In the genomic region with DNA sequence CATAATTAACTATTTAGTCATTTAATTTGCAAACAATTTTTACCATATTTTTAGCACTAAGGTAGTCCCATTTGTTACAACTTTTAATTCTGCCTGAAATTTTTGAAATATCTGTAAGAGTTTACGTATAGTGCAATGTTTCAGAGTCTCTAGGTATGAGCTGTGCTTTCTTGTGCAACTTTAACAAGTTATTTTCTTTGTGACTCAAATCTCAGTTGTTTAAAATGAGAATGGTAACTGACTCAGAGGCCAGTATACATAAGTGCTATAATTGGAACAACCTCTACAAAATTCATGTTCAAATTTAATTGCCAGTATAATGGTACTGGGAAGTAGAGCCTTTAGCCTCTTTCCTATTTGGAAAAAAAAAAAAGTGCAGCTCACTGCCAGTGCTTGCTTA, we compare ENCODE assay signal across 19 cellular contexts.
"Had no signal": no experiment of that assay in that cellular context is flagged by ENCODE, and none has a peak within 500 bp of the region (broad histone marks: within the 10 kb centered on the region; RNA-seq: fewer than 3 reads in every experiment).

No MANE protein-coding gene starts in this region.

- H3K27ac ChIP-seq: colonic mucosa, gastrocnemius medialis, psoas muscle, right lobe of liver, tibial artery, upper lobe of left lung, vagina had no signal

- ATAC-seq: gastrocnemius medialis; left colon; left ventricle myocardium superior; psoas muscle; right lobe of liver; stimulated activated memory B cell treated with anti-CD40 and anti-IgM and Interleukin-4, amounts not matched to agents 10 μg/mL and 1 μg/mL and 100 μg/mL, for 72 hours had no signal

- H3K27me3 ChIP-seq: colonic mucosa, gastrocnemius medialis, right lobe of liver, tibial artery, upper lobe of left lung, vagina had no signal

- H3K36me3 ChIP-seq: colonic mucosa, gastrocnemius medialis, right lobe of liver, upper lobe of left lung, vagina had no signal

- H3K9me3 ChIP-seq: colonic mucosa had no signal

- H3K4me3 ChIP-seq: colonic mucosa, gastrocnemius medialis, lung, psoas muscle, right lobe of liver, tibial artery, upper lobe of left lung, vagina had no signal

- DNase-seq: colonic mucosa; dermis blood vessel endothelial cell; erythroblast; gastrocnemius medialis; glutamatergic neuron; left colon; left ventricle myocardium superior; mesendoderm; naive B cell; nephron progenitor cell; psoas muscle; retina; right lobe of liver; stimulated activated CD4-positive, alpha-beta T cell treated with anti-CD3 and anti-CD28 coated beads, Interleukin-4, amount 100 ng/mL, for 1 hour; tibial artery; upper lobe of left lung had no signal

- H3K4me1 ChIP-seq: colonic mucosa, gastrocnemius medialis, psoas muscle, right lobe of liver, tibial artery, upper lobe of left lung, vagina had no signal
